In genomic region chr20:19971121-19971520, GRCh38 we compare ENCODE assay signal across 22 cellular contexts. TPM values are rescaled to one million over a fixed set of nuclear protein-coding genes. Genes with fewer than 3 reads are reported as not detected.
DNase-seq lines count a peak whose midpoint lies in the region; ATAC-seq and TF ChIP-seq lines count a peak whose summit lies in the region.
"Had no signal": no experiment of that assay in that cellular context is flagged by ENCODE, and none has a peak within 500 bp of the region (broad histone marks: within the 10 kb centered on the region; RNA-seq: fewer than 3 reads in every experiment).

No MANE protein-coding gene starts in this region.

- no peak for ATAC-seq in left ventricle myocardium superior
- ATAC-seq: GM12878, Right ventricle myocardium inferior had no signal

- H3K4me1 Mint-ChIP-seq in chondrocyte (ENCODE audit: low read depth), result peaks cover 37% of the 10 kb centered on the region

- H3K9me3 ChIP-seq in cardiac muscle cell (ENCODE audit: low read depth) (no peaks in the 10 kb centered on the region), colonic mucosa (no peaks in the 10 kb centered on the region)
- H3K9me3 ChIP-seq: Peyer's patch, SK-N-SH had no signal

- no peak for DNase-seq in cardiac muscle cell (ENCODE audit: low read depth in 1 of 2, low spot score in 1 of 2)
- no peak for DNase-seq in left ventricle myocardium superior
- DNase-seq in NOMO-1 (lab: John Stamatoyannopoulos, UW; ENCODE audit: unreplicated experiment in 2 of 2), result peak; percentile 11 to 37
- no peak for DNase-seq in chondrocyte (ENCODE audit: low spot score)
- DNase-seq in substantia nigra (lab: John Stamatoyannopoulos, UW), result no peak
- no peak for DNase-seq in activated T-cell treated with anti-CD3 and anti-CD28 coated beads for 4 hours
- DNase-seq in dedifferentiated amniotic fluid mesenchymal stem cell (ENCODE audit: extremely low spot score), result no peak
- DNase-seq in colonic mucosa, result no peak
- DNase-seq: C1 segment of cervical spinal cord, DMS 273 treated with DMSO at 0.1 percent for 48 hours, GDM1, GOT3, KG1, NCI-H1105 treated with DMSO at 0.1 percent for 48 hours, NCI-H1930, NCI-H2171 treated with DMSO at 0.1 percent for 48 hours, NCI-H446 treated with DMSO at 0.1 percent for 48 hours, NCI-H774, Peyer's patch, SK-N-SH had no signal

- H3K9ac ChIP-seq in colonic mucosa (ENCODE audit: low read depth in 2 of 2, low read length in 2 of 2), result no peak overlapping the region
- H3K9ac ChIP-seq: SK-N-SH had no signal

- no peaks in the 10 kb centered on the region for H3K27me3 ChIP-seq in cardiac muscle cell
- H3K27me3 ChIP-seq in colonic mucosa, result no peaks in the 10 kb centered on the region
- H3K27me3 ChIP-seq: Peyer's patch had no signal

- H3K4me1 ChIP-seq in cardiac muscle cell (ENCODE audit: low read depth), result peaks cover 51% of the 10 kb centered on the region
- no peaks in the 10 kb centered on the region for H3K4me1 ChIP-seq in colonic mucosa

- no peaks in the 10 kb centered on the region for H3K9me3 Mint-ChIP-seq in chondrocyte (ENCODE audit: low read depth)

- H3K27ac Mint-ChIP-seq in chondrocyte (ENCODE audit: unreplicated experiment), result peak overlapping the region; percentile 69

- H3K36me3 Mint-ChIP-seq in chondrocyte (ENCODE audit: low read depth), result peaks cover 10% of the 10 kb centered on the region

- H3K27ac ChIP-seq in cardiac muscle cell (peak overlapping the region; percentile 11), substantia nigra (ENCODE audit: low read depth, low read length, poor library complexity, severe bottlenecking) (peak overlapping the region; percentile 11), colonic mucosa (no peak overlapping the region)
- H3K27ac ChIP-seq: Peyer's patch had no signal

- intact Hi-C loops in left ventricle myocardium superior (cut with micrococcal nuclease), result no loop called here
- intact Hi-C loops in colonic mucosa (cut with DNase I), result no loop called here

- TF ChIP-seq CTCF in cardiac muscle cell (IDR thresholded peaks at IDR 0.05; ENCODE audit: low read depth, low read length) (no peak), chondrocyte (IDR thresholded peaks at IDR 0.05) (no peak), colonic mucosa (IDR thresholded peaks at IDR 0.05) (no peak)

- no peak overlapping the region for H3K4me3 Mint-ChIP-seq in chondrocyte (ENCODE audit: unreplicated experiment)

- H3K27me3 Mint-ChIP-seq in chondrocyte (ENCODE audit: low read depth), result no peaks in the 10 kb centered on the region

- H3K4me3 ChIP-seq in cardiac muscle cell (no peak overlapping the region), colonic mucosa (no peak overlapping the region)
- H3K4me3 ChIP-seq: GM12878, Peyer's patch had no signal

- H3K36me3 ChIP-seq in cardiac muscle cell (no peaks in the 10 kb centered on the region), colonic mucosa (no peaks in the 10 kb centered on the region)

RNA-seq across cellular contexts. Expression of gene NAA20, which starts 46.0 kb away (rescaled TPM):
- total RNA-seq in cardiac muscle cell (40.6 and 41.4 TPM in 2 replicates), left ventricle myocardium superior (65.0 TPM), chondrocyte (44.9 to 47.2 TPM (median 46.2 TPM) in 3 replicates), colonic mucosa (10 to 100 TPM; 43.5 to 45.8 TPM)
- polyA plus RNA-seq in cardiac muscle cell, result 142 and 145 TPM in 2 replicates

Comparison
In these comparisons a context has a peak if more than half of its experiments do, and no peak if none do; other contexts are left out.
1. DNase-seq: peak in NOMO-1 (2 of 2); none in cardiac muscle cell (0 of 2), left ventricle myocardium superior (single experiment), chondrocyte (single experiment), substantia nigra (0 of 49), activated T-cell treated with anti-CD3 and anti-CD28 coated beads for 4 hours (single experiment), dedifferentiated amniotic fluid mesenchymal stem cell (single experiment) and colonic mucosa (single experiment).